Comparison of ENCODE assay signal across 8 cellular contexts in genomic region chr15:58770519-58770856, GRCh38. TPM values are rescaled to one million over a fixed set of nuclear protein-coding genes. Genes with fewer than 3 reads are reported as not detected.
DNase-seq lines count a peak whose midpoint lies in the region; ATAC-seq and TF ChIP-seq lines count a peak whose summit lies in the region.

No MANE protein-coding gene starts in this region.

- CTCF ChIA-PET in CD8-positive, alpha-beta T cell (lab: Charles Lee), result interaction anchor here (0.7 to 1.7 kb wide), 13 partner anchors 9 to 542 kb away, joined by 3 to 8 read pairs (median 5); no protein-coding TSS in a partner anchor
- CTCF ChIA-PET in activated CD8-positive, alpha-beta T cell treated with anti-CD3 and anti-CD28 coated beads for 36 hours (lab: Charles Lee), result interaction anchor here (0.8 to 3.2 kb wide), 18 partner anchors 9 to 543 kb away, joined by 3 to 21 read pairs (median 4); partner anchors contain the start of gene ADAM10

- H3K4me3 Mint-ChIP-seq in CD8-positive, alpha-beta T cell, result peak overlapping the region; percentile 92
- H3K4me3 Mint-ChIP-seq in activated CD8-positive, alpha-beta T cell treated with anti-CD3 and anti-CD28 coated beads for 36 hours, result no peak overlapping the region

- peaks cover 33% of the 10 kb centered on the region for H3K4me1 ChIP-seq in CD8-positive, alpha-beta T cell (ENCODE audit: insufficient read depth, low read length)
- H3K4me1 ChIP-seq in HUES48 (ENCODE audit: control insufficient read depth, insufficient read depth, low read length), result peaks cover 23% of the 10 kb centered on the region
- peaks cover 22% of the 10 kb centered on the region for H3K4me1 ChIP-seq in cardiac muscle cell (ENCODE audit: low read depth)

- intact Hi-C loops in CD8-positive, alpha-beta T cell (cut with DNase I, micrococcal nuclease), result loop anchor here (2.0 to 10.0 kb wide), 4 partner anchors 162 to 914 kb away; partner anchors contain the start of genes BNIP2 (in 1 of the 2), CCNB2 (in 1 of the 2), GTF2A2 (in 1 of the 2) and SLTM (in 1 of the 2)
- intact Hi-C loops in activated CD8-positive, alpha-beta T cell treated with anti-CD3 and anti-CD28 coated beads for 36 hours (cut with micrococcal nuclease), result no loop called here
- intact Hi-C loops in sciatic nerve (cut with DNase I), result no loop called here

- H3K9me3 Mint-ChIP-seq in CD8-positive, alpha-beta T cell, result no peaks in the 10 kb centered on the region
- H3K9me3 Mint-ChIP-seq in activated CD8-positive, alpha-beta T cell treated with anti-CD3 and anti-CD28 coated beads for 36 hours, result peaks cover 2% of the 10 kb centered on the region

- no peaks in the 10 kb centered on the region for H3K36me3 ChIP-seq in CD8-positive, alpha-beta T cell (ENCODE audit: insufficient read depth, low read length)
- no peaks in the 10 kb centered on the region for H3K36me3 ChIP-seq in HUES48 (ENCODE audit: control insufficient read depth, insufficient read depth, low read length)
- no peaks in the 10 kb centered on the region for H3K36me3 ChIP-seq in cardiac muscle cell

- peak overlapping the region; percentile 94 for H3K27ac Mint-ChIP-seq in CD8-positive, alpha-beta T cell
- H3K27ac Mint-ChIP-seq in activated CD8-positive, alpha-beta T cell treated with anti-CD3 and anti-CD28 coated beads for 36 hours, result peak overlapping the region; percentile 87

- H3K27ac ChIP-seq in CD8-positive, alpha-beta T cell (ENCODE audit: low read depth, low read length), result peak overlapping the region; percentile 86
- H3K27ac ChIP-seq in HUES48 (ENCODE audit: low read depth, low read length), result peak overlapping the region; percentile 94
- peak overlapping the region; percentile 93 for H3K27ac ChIP-seq in cardiac muscle cell

- DNase-seq in CD8-positive, alpha-beta T cell, result no peak
- DNase-seq in activated CD8-positive, alpha-beta T cell treated with anti-CD3 and anti-CD28 coated beads for 36 hours, result peak; percentile 50
- DNase-seq in cardiac muscle cell (ENCODE audit: low read depth in 1 of 2, low spot score in 1 of 2) (peak in 1 of 2 donors; percentile 92), sciatic nerve (ENCODE audit: low spot score) (no peak), KBM-7 (no peak)

- POLR2A ChIA-PET in CD8-positive, alpha-beta T cell (lab: Charles Lee), result interaction anchor here (0.6 to 3.8 kb wide), 12 partner anchors 9 to 286 kb away, joined by 3 to 62 read pairs (median 4); partner anchors contain the start of genes ADAM10 and SLTM
- POLR2A ChIA-PET in activated CD8-positive, alpha-beta T cell treated with anti-CD3 and anti-CD28 coated beads for 36 hours (lab: Charles Lee), result interaction anchor here (0.6 to 1.2 kb wide), 4 partner anchors 10 to 467 kb away, joined by 3 to 6 read pairs (median 4); partner anchors contain the start of gene ADAM10

- peak; percentile 21 for ATAC-seq in CD8-positive, alpha-beta T cell
- peak; percentile 29 for ATAC-seq in GM18907 (IDR thresholded peaks at IDR 0.05; ENCODE audit: unreplicated experiment)
- ATAC-seq in activated CD8-positive, alpha-beta T cell treated with anti-CD3 and anti-CD28 coated beads for 36 hours, result peak; percentile 40
- ATAC-seq in sciatic nerve, result peak; percentile 65
- ATAC-seq in HG02840 (IDR thresholded peaks at IDR 0.05; ENCODE audit: low FRiP score, unreplicated experiment), result no peak

- H3K27me3 Mint-ChIP-seq in CD8-positive, alpha-beta T cell (ENCODE audit: low read depth), result no peaks in the 10 kb centered on the region
- H3K27me3 Mint-ChIP-seq in activated CD8-positive, alpha-beta T cell treated with anti-CD3 and anti-CD28 coated beads for 36 hours, result no peaks in the 10 kb centered on the region

- H3K4me1 Mint-ChIP-seq in CD8-positive, alpha-beta T cell (ENCODE audit: low read depth), result peaks cover 22% of the 10 kb centered on the region
- H3K4me1 Mint-ChIP-seq in activated CD8-positive, alpha-beta T cell treated with anti-CD3 and anti-CD28 coated beads for 36 hours (ENCODE audit: low read depth), result peaks cover 15% of the 10 kb centered on the region

- H3K36me3 Mint-ChIP-seq in CD8-positive, alpha-beta T cell, result peaks cover 8% of the 10 kb centered on the region
- H3K36me3 Mint-ChIP-seq in activated CD8-positive, alpha-beta T cell treated with anti-CD3 and anti-CD28 coated beads for 36 hours (ENCODE audit: low read depth), result no peaks in the 10 kb centered on the region

- no peak for TF ChIP-seq CTCF in CD8-positive, alpha-beta T cell (IDR thresholded peaks at IDR 0.05)
- no peak for TF ChIP-seq CTCF in activated CD8-positive, alpha-beta T cell treated with anti-CD3 and anti-CD28 coated beads for 36 hours (IDR thresholded peaks at IDR 0.05)
- TF ChIP-seq CTCF in cardiac muscle cell (IDR thresholded peaks at IDR 0.05; ENCODE audit: low read depth, low read length), result no peak

- H3K9me3 ChIP-seq in CD8-positive, alpha-beta T cell (ENCODE audit: low read length), result no peaks in the 10 kb centered on the region
- no peaks in the 10 kb centered on the region for H3K9me3 ChIP-seq in HUES48 (ENCODE audit: control insufficient read depth, insufficient read depth, low read length)
- no peaks in the 10 kb centered on the region for H3K9me3 ChIP-seq in cardiac muscle cell (ENCODE audit: low read depth)

- in situ Hi-C loops in KBM-7 (cut with MboI; ENCODE audit: low pct_unique_long_range_greater_than_20kb, low sequenced_read_pairs), result loop anchor here (25.0 kb wide), 1 partner anchor 533 kb away; no protein-coding TSS in a partner anchor

- peak overlapping the region; percentile 98 for H3K4me3 ChIP-seq in CD8-positive, alpha-beta T cell (ENCODE audit: low read depth, low read length)
- H3K4me3 ChIP-seq in HUES48 (ENCODE audit: low read depth, low read length) (peak overlapping the region; percentile 82), cardiac muscle cell (peak overlapping the region; percentile 12)

- H3K9ac ChIP-seq in HUES48 (ENCODE audit: low read depth, low read length), result peak overlapping the region; percentile 41

- H3K27me3 ChIP-seq in CD8-positive, alpha-beta T cell (ENCODE audit: insufficient read depth, low read length), result no peaks in the 10 kb centered on the region
- no peaks in the 10 kb centered on the region for H3K27me3 ChIP-seq in HUES48 (ENCODE audit: control insufficient read depth, insufficient read depth, low read length)
- H3K27me3 ChIP-seq in cardiac muscle cell, result no peaks in the 10 kb centered on the region

RNA-seq across cellular contexts. Expression of gene MINDY2, which starts 0.6 kb away (rescaled TPM):
- total RNA-seq in CD8-positive, alpha-beta T cell, result 1 to 10 TPM; 4.7 to 4.9 TPM
- 10 to 100 TPM in 1 of 2 experiments, 1 to 10 TPM in 1; 9.0 to 10.3 TPM for total RNA-seq in activated CD8-positive, alpha-beta T cell treated with anti-CD3 and anti-CD28 coated beads for 36 hours
- total RNA-seq in cardiac muscle cell (23.7 and 30.7 TPM in 2 replicates), sciatic nerve (61.6 TPM)
- polyA plus RNA-seq in cardiac muscle cell, result 40.2 and 58.4 TPM in 2 replicates

RNA-seq across cellular contexts. Expression of gene ADAM10, which starts 21.0 kb away (rescaled TPM):
- 10 to 100 TPM; 64.2 to 67.8 TPM for total RNA-seq in CD8-positive, alpha-beta T cell
- 10 to 100 TPM; 76.4 to 79.4 TPM for total RNA-seq in activated CD8-positive, alpha-beta T cell treated with anti-CD3 and anti-CD28 coated beads for 36 hours
- total RNA-seq in cardiac muscle cell, result 129 and 163 TPM in 2 replicates
- polyA plus RNA-seq in cardiac muscle cell, result 110 and 141 TPM in 2 replicates
- total RNA-seq in sciatic nerve, result 273 TPM

Comparison
In these comparisons a context has a peak if more than half of its experiments do, and no peak if none do; other contexts are left out.
1. H3K4me3 ChIP-seq: peak in every context shown above with its lines; median percentile 98 in CD8-positive, alpha-beta T cell; 82 in HUES48; 12 in cardiac muscle cell.
2. intact Hi-C loops: an anchor here in CD8-positive, alpha-beta T cell (2.0 to 10.0 kb wide); none called in activated CD8-positive, alpha-beta T cell treated with anti-CD3 and anti-CD28 coated beads for 36 hours and sciatic nerve.